ENCODE assay signal across 5 cellular contexts in the genomic region with DNA sequence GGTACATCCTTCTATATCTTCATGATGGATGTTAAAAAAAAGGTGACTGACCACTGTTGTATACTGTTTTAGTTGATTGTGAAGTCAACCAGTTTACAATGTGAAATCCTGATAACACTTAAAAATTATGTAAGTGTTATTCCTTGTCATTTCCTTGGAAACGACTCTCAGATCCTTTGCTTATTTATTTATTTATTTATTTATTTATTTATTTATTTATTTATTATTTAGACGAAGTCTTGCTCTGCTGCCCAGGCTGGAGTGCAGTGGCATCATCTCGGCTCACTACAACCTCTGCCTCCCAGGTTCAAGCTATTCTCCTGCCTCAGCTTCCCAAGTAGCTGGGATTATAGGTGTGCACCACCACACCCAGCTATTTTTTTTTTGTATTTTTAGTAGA. TPM values are rescaled to one million over a fixed set of nuclear protein-coding genes. Genes with fewer than 3 reads are reported as not detected.
"Had no signal": no experiment of that assay in that cellular context is flagged by ENCODE, and none has a peak within 500 bp of the region (broad histone marks: within the 10 kb centered on the region; RNA-seq: fewer than 3 reads in every experiment).

No MANE protein-coding gene starts in this region.

RNA-seq across cellular contexts. Expression of a gene that starts 58.0 kb away (rescaled TPM):
- total RNA-seq: OCI-LY7, Right ventricle myocardium inferior, Right ventricle myocardium superior, SJCRH30, SK-MEL-5 had no signal
